Comparison of ENCODE assay signal across 8 cellular contexts in genomic region chr20:33667245-33668086, GRCh38. TPM values are rescaled to one million over a fixed set of nuclear protein-coding genes. Genes with fewer than 3 reads are reported as not detected.
DNase-seq lines count a peak whose midpoint lies in the region; ATAC-seq and TF ChIP-seq lines count a peak whose summit lies in the region.

No MANE protein-coding gene starts in this region.

- no peak overlapping the region for H3K9ac ChIP-seq in rectal smooth muscle tissue (ENCODE audit: low read length)

- H3K27ac ChIP-seq in rectal smooth muscle tissue (ENCODE audit: low read depth, low read length) = peak overlapping the region; percentile 81

- ATAC-seq in HG03108 (IDR thresholded peaks at IDR 0.05; ENCODE audit: unreplicated experiment) (peak; percentile 16), left cardiac atrium (peak; percentile 31 to 41), GM18909 (IDR thresholded peaks at IDR 0.05; ENCODE audit: poor library complexity, unreplicated experiment) (no peak)

- peaks cover 22% of the 10 kb centered on the region for H3K4me1 ChIP-seq in rectal smooth muscle tissue (ENCODE audit: control insufficient read depth, insufficient read depth, low read length)

- peak overlapping the region; percentile 79 for H3K4me3 ChIP-seq in rectal smooth muscle tissue (ENCODE audit: low read length)

- peaks cover 6% of the 10 kb centered on the region for H3K36me3 ChIP-seq in rectal smooth muscle tissue (ENCODE audit: control insufficient read depth, insufficient read depth, low read length)

- H3K27me3 ChIP-seq in rectal smooth muscle tissue (ENCODE audit: control insufficient read depth, insufficient read depth, low read length) = no peaks in the 10 kb centered on the region

- DNase-seq in activated gamma-delta T cell (lab: John Stamatoyannopoulos, UW) = peak; percentile 55
- DNase-seq in activated gamma-delta T cell treated with Interleukin-2 at 50 U/mL for 16 hours = no peak
- DNase-seq in amniotic stem cell (lab: John Stamatoyannopoulos, UW) = peak; percentile 65
- DNase-seq in left cardiac atrium = peak; percentile 81

- TF ChIP-seq POLR2A in Raji (IDR thresholded peaks at IDR 0.05; ENCODE audit: insufficient read depth, low read depth, low read length) = peak; percentile 57; the same call in 1 of the 2 replicates

- intact Hi-C loops in left cardiac atrium (cut with DNase I) = loop anchor here in 1 of 2 donors (10.0 kb wide), 1 partner anchor 183 kb away; no protein-coding TSS in a partner anchor

RNA-seq across cellular contexts. Expression of gene ACTL10, which starts 0.7 kb away (rescaled TPM):
- total RNA-seq in left cardiac atrium = under 1 TPM; 0.47 to 0.81 TPM

RNA-seq across cellular contexts. Expression of gene C20orf144, which starts 5.3 kb away (rescaled TPM):
- total RNA-seq in left cardiac atrium = under 1 TPM in 1 of 2 donors, not detected in 1; 0.29 TPM

RNA-seq across cellular contexts. Expression of gene NECAB3, which starts 6.8 kb away (rescaled TPM):
- total RNA-seq in left cardiac atrium = 10 to 100 TPM; 47.4 to 59.9 TPM

RNA-seq across cellular contexts. Expression of gene E2F1, which starts 18.7 kb away (rescaled TPM):
- 1 to 10 TPM; 1.6 to 3.7 TPM for total RNA-seq in left cardiac atrium

RNA-seq across cellular contexts. Expression of gene PXMP4, which starts 52.6 kb away (rescaled TPM):
- 10 to 100 TPM in 1 of 2 donors, 1 to 10 TPM in 1; 6.7 to 12.6 TPM for total RNA-seq in left cardiac atrium
